Comparison of ENCODE assay signal across 18 cellular contexts in the genomic region with DNA sequence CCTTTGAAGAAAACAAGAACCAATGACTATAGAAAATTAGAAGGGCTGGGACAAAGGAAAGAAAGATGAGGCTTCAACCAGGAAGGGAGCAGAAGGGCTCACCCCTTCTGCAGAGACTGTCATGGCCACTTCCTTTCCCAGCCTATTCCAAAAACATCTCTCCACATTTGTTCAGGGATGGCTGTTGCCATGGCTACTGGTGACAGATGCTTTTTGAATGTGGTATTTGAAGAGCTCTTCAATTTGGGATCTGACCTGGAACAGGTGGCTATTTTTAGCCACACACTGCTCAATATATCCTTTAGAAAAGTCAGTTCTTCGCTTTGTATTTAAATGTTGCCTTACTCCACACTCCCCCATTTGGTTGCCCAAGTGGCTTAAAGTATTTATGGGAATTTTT.
A peak's percentile ranks its signal among the peaks of the same experiment; 100 is the strongest.
DNase-seq lines count a peak whose midpoint lies in the region; ATAC-seq and TF ChIP-seq lines count a peak whose summit lies in the region.
"Had no signal": no experiment of that assay in that cellular context is flagged by ENCODE, and none has a peak within 500 bp of the region (broad histone marks: within the 10 kb centered on the region; RNA-seq: fewer than 3 reads in every experiment).

No MANE protein-coding gene starts in this region.

- no peak for ATAC-seq in Right ventricle myocardium superior (ENCODE audit: poor library complexity)
- no peak for ATAC-seq in GM18505 (IDR thresholded peaks at IDR 0.05; ENCODE audit: unreplicated experiment)
- ATAC-seq: stimulated activated memory B cell treated with anti-CD40 and anti-IgM and Interleukin-4, amounts not matched to agents 10 μg/mL and 1 μg/mL and 100 μg/mL, for 72 hours had no signal

- intact Hi-C loops in Right ventricle myocardium superior (cut with DNase I) = no loop called here

- DNase-seq in DMS53 (lab: John Stamatoyannopoulos, UW) (peak; percentile 62), DMS53 treated with DMSO at 0.1 percent for 48 hours (lab: John Stamatoyannopoulos, UW; ENCODE audit: unreplicated experiment) (no peak), NCI-H2107 treated with DMSO at 0.1 percent for 48 hours (lab: John Stamatoyannopoulos, UW; ENCODE audit: unreplicated experiment) (peak; percentile 67), NCI-H748 treated with DMSO at 0.1 percent for 48 hours (lab: John Stamatoyannopoulos, UW) (peak; percentile 43), putamen (ENCODE audit: low spot score) (peak; percentile 46), Right ventricle myocardium superior (no peak), NCI-H1436 treated with DMSO at 0.1 percent for 48 hours (lab: John Stamatoyannopoulos, UW) (no peak)
- DNase-seq: 8988T; activated CD4-positive, alpha-beta T cell treated with anti-CD3 and anti-CD28 coated beads, Interleukin-2, amount 50 U/mL, for 1 hour; activated T-cell treated with anti-CD3 and anti-CD28 coated beads for 4 hours; DND-41; effector CD8-positive, alpha-beta T cell; left ventricle myocardium inferior; NK-92 treated with Interleukin-12 subunit alpha and Interleukin-12 subunit beta, amount 100 ng/mL, for 24 hours; RPMI8226; tibial artery had no signal

- no peak for TF ChIP-seq POLR2A in GM18505 (IDR thresholded peaks at IDR 0.05; ENCODE audit: borderline replicate concordance, extremely low read depth, insufficient read depth, insufficient read length)

Comparison
In these comparisons a context has a peak if more than half of its experiments do, and no peak if none do; other contexts are left out.
1. DNase-seq: peak in DMS53 (single experiment), NCI-H2107 treated with DMSO at 0.1 percent for 48 hours (single experiment), NCI-H748 treated with DMSO at 0.1 percent for 48 hours (single experiment) and putamen (single experiment); none in DMS53 treated with DMSO at 0.1 percent for 48 hours (single experiment), Right ventricle myocardium superior (single experiment) and NCI-H1436 treated with DMSO at 0.1 percent for 48 hours (single experiment).